10 cellular contexts compared by ENCODE assay signal in the genomic region with DNA sequence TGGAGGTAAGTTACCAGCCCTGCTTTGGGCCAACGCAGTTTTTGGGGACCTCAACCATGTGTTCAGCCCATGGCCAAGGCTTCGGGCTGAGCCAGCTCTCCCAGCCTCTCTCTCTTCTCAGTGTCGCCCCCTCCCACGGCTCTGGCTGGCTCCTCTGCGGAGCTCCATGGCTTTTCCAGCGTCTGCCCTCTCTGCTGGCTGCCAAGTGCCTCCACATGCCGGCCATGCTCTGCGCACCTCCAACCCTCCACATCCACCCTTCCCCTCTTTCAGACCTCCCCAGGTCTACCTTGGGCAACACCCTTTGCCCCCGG. TPM values are rescaled to one million over a fixed set of nuclear protein-coding genes. Genes with fewer than 3 reads are reported as not detected.
DNase-seq lines count a peak whose midpoint lies in the region; ATAC-seq and TF ChIP-seq lines count a peak whose summit lies in the region.
"Had no signal": no experiment of that assay in that cellular context is flagged by ENCODE, and none has a peak within 500 bp of the region (broad histone marks: within the 10 kb centered on the region; RNA-seq: fewer than 3 reads in every experiment).

No MANE protein-coding gene starts in this region.

- H3K9me3 Mint-ChIP-seq in neural progenitor cell, result peaks cover 6% of the 10 kb centered on the region

- peak overlapping the region; percentile 86 for H3K27ac Mint-ChIP-seq in neural progenitor cell

- no peaks in the 10 kb centered on the region for H3K4me1 ChIP-seq in colonic mucosa
- peaks cover 25% of the 10 kb centered on the region for H3K4me1 ChIP-seq in neural progenitor cell

- H3K36me3 Mint-ChIP-seq in neural progenitor cell, result peaks cover 35% of the 10 kb centered on the region

- DNase-seq in colonic mucosa, result no peak
- DNase-seq in neural progenitor cell (ENCODE audit: low spot score), result no peak
- DNase-seq in NCI-H226, result no peak
- DNase-seq in AG08396 (ENCODE audit: low spot score), result no peak
- DNase-seq in NCI-H1694 treated with DMSO at 0.1 percent for 48 hours (lab: John Stamatoyannopoulos, UW), result no peak
- DNase-seq: NCI-H2171 had no signal

- intact Hi-C loops in colonic mucosa (cut with DNase I), result no loop called here

- peaks cover 7% of the 10 kb centered on the region for H3K27me3 Mint-ChIP-seq in neural progenitor cell (ENCODE audit: insufficient read depth, low read depth)

- H3K27me3 ChIP-seq in colonic mucosa (no peaks in the 10 kb centered on the region), neural progenitor cell (no peaks in the 10 kb centered on the region)
- H3K27me3 ChIP-seq: ovary had no signal

- peaks cover 59% of the 10 kb centered on the region for H3K4me1 Mint-ChIP-seq in neural progenitor cell

- TF ChIP-seq CTCF in colonic mucosa (IDR thresholded peaks at IDR 0.05) (no peak), neural progenitor cell (IDR thresholded peaks at IDR 0.05) (no peak)

- H3K4me3 ChIP-seq in GM08714 (ENCODE audit: low read length) (peak overlapping the region; percentile 1; the same call in 1 of the 2 replicates), colonic mucosa (peak overlapping the region; percentile 0), neural progenitor cell (no peak overlapping the region)
- H3K4me3 ChIP-seq: ovary had no signal

- peak overlapping the region; percentile 49 to 58 for H3K9ac ChIP-seq in colonic mucosa (ENCODE audit: low read depth in 2 of 2, low read length in 2 of 2)
- H3K9ac ChIP-seq in neural progenitor cell, result no peak overlapping the region

- H3K36me3 ChIP-seq in KOPT-K1 (ENCODE audit: insufficient read depth, low read length) (peaks cover 7% of the 10 kb centered on the region), colonic mucosa (no peaks in the 10 kb centered on the region), neural progenitor cell (no peaks in the 10 kb centered on the region)
- H3K36me3 ChIP-seq: ovary had no signal

- no peaks in the 10 kb centered on the region for H3K9me3 ChIP-seq in KOPT-K1 (ENCODE audit: insufficient read depth, low read length, poor library complexity, severe bottlenecking)
- H3K9me3 ChIP-seq in colonic mucosa, result no peaks in the 10 kb centered on the region
- no peaks in the 10 kb centered on the region for H3K9me3 ChIP-seq in neural progenitor cell (ENCODE audit: low read depth)
- H3K9me3 ChIP-seq: ovary had no signal

- H3K4me2 ChIP-seq in neural progenitor cell, result no peak overlapping the region

- peaks cover 22% of the 10 kb centered on the region for H3F3A ChIP-seq in neural progenitor cell (ENCODE audit: low read depth)

- ATAC-seq in GM21528 (IDR thresholded peaks at IDR 0.05; ENCODE audit: low FRiP score, unreplicated experiment), result no peak

- H3K4me3 Mint-ChIP-seq in neural progenitor cell, result no peak overlapping the region

- peaks cover 61% of the 10 kb centered on the region for H4K20me1 ChIP-seq in neural progenitor cell (ENCODE audit: low read depth)

- H3K27ac ChIP-seq in KOPT-K1 (ENCODE audit: low read depth, low read length, poor library complexity, severe bottlenecking), result peak overlapping the region; percentile 88
- H3K27ac ChIP-seq in colonic mucosa, result peak overlapping the region; percentile 60
- no peak overlapping the region for H3K27ac ChIP-seq in neural progenitor cell
- H3K27ac ChIP-seq: ovary had no signal

- H3K79me2 ChIP-seq in neural progenitor cell (ENCODE audit: low read depth), result peaks cover 53% of the 10 kb centered on the region

- no peak overlapping the region for H2AFZ ChIP-seq in neural progenitor cell (replicated peaks)

RNA-seq across cellular contexts. Expression of a gene that starts 23.2 kb away (rescaled TPM):
- total RNA-seq in colonic mucosa (100 to 1,000 TPM in 1 of 2 donors, 10 to 100 TPM in 1; 79.1 to 138 TPM), neural progenitor cell (ENCODE audit: low replicate concordance) (46.9 and 93.7 TPM in 2 replicates)

RNA-seq across cellular contexts. Expression of a gene that starts 53.6 kb away (rescaled TPM):
- total RNA-seq in colonic mucosa, result 10 to 100 TPM; 49.7 to 62.7 TPM
- total RNA-seq in neural progenitor cell (ENCODE audit: low replicate concordance), result 15.9 and 25.3 TPM in 2 replicates
